In genomic region chr2:162344617-162344950, GRCh38 we compare ENCODE assay signal across 8 cellular contexts. TPM values are rescaled to one million over a fixed set of nuclear protein-coding genes. Genes with fewer than 3 reads are reported as not detected.
DNase-seq lines count a peak whose midpoint lies in the region; ATAC-seq and TF ChIP-seq lines count a peak whose summit lies in the region.

No MANE protein-coding gene starts in this region.

- H3K4me1 ChIP-seq in sigmoid colon, result peaks cover 0 to 11% (median 5%) of the 10 kb centered on the region in 4 donors

- H3K36me3 ChIP-seq in SU-DHL-6 (ENCODE audit: low read length) (no peaks in the 10 kb centered on the region), sigmoid colon (no peaks in the 10 kb centered on the region)

- no peak for ATAC-seq in GM21737 (IDR thresholded peaks at IDR 0.05; ENCODE audit: unreplicated experiment)

- WGBS in sigmoid colon, 2 donors, result 0 to 6% methylated on average over 8 of the region's 8 CpGs

- no peak for TF ChIP-seq POLR2A in sigmoid colon (IDR thresholded peaks at IDR 0.05)

- intact Hi-C loops in sigmoid colon (cut with DNase I), result no loop called here

- no peaks in the 10 kb centered on the region for H4K20me1 ChIP-seq in SU-DHL-6 (ENCODE audit: low read depth, low read length)

- TF ChIP-seq CTCF in SU-DHL-6 (IDR thresholded peaks at IDR 0.05; ENCODE audit: insufficient read depth, low read length, poor library complexity, severe bottlenecking), result no peak
- no peak for TF ChIP-seq CTCF in fibroblast of pulmonary artery (IDR thresholded peaks at IDR 0.05; ENCODE audit: low read length, missing control alignments)
- TF ChIP-seq CTCF in sigmoid colon (IDR thresholded peaks at IDR 0.05), result no peak

- H3K4me3 ChIP-seq in SU-DHL-6 (ENCODE audit: insufficient read depth, low read length, poor library complexity, severe bottlenecking) (peak overlapping the region; percentile 72), fibroblast of pulmonary artery (replicated peaks; ENCODE audit: low read depth, low read length) (peak overlapping the region; percentile 69), sigmoid colon (peak overlapping the region; percentile 76 to 91 (median 86))

- TF ChIP-seq EP300 in sigmoid colon (IDR thresholded peaks at IDR 0.05), result no peak

- peak overlapping the region; percentile 56 for H3K9ac ChIP-seq in SU-DHL-6 (ENCODE audit: low read length)

- H3K9me3 ChIP-seq in SU-DHL-6 (ENCODE audit: insufficient read depth, low read length) (no peaks in the 10 kb centered on the region), sigmoid colon (no peaks in the 10 kb centered on the region)

- no peaks in the 10 kb centered on the region for H3F3A ChIP-seq in SU-DHL-6 (ENCODE audit: insufficient read depth)

- no peaks in the 10 kb centered on the region for H3K79me2 ChIP-seq in SU-DHL-6 (ENCODE audit: insufficient read depth, low read length)

- H3K27ac ChIP-seq in SU-DHL-6 (ENCODE audit: low read depth, low read length) (no peak overlapping the region), sigmoid colon (peak overlapping the region; percentile 69 to 81 (median 74))

- DNase-seq in DMS79 treated with DMSO at 0.1 percent for 48 hours (lab: John Stamatoyannopoulos, UW) (peak; percentile 49), DMS79 (lab: John Stamatoyannopoulos, UW) (no peak), fibroblast of pulmonary artery (ENCODE audit: low read depth) (peak; percentile 3), sigmoid colon (no peak), H4 (ENCODE audit: low spot score) (no peak), occipital lobe (lab: John Stamatoyannopoulos, UW) (no peak)

- peak overlapping the region; percentile 88 for H2AFZ ChIP-seq in SU-DHL-6 (ENCODE audit: low read depth, low read length, severe bottlenecking)

- peak overlapping the region; percentile 75 for H3K4me2 ChIP-seq in SU-DHL-6 (ENCODE audit: low read depth, low read length, poor library complexity, severe bottlenecking)

- no peaks in the 10 kb centered on the region for H3K27me3 ChIP-seq in SU-DHL-6 (ENCODE audit: low read length)
- no peaks in the 10 kb centered on the region for H3K27me3 ChIP-seq in sigmoid colon

- H3K9me2 ChIP-seq in SU-DHL-6 (replicated peaks; ENCODE audit: insufficient read depth, low read length), result no peaks in the 10 kb centered on the region

RNA-seq across cellular contexts. Expression of gene GCA, which starts 0.7 kb away (rescaled TPM):
- total RNA-seq in sigmoid colon (10 to 100 TPM; 10.9 to 24.8 (median 11.2) TPM), occipital lobe (39.6 TPM)
- polyA plus RNA-seq in sigmoid colon, result 10 to 100 TPM; 24.1 to 27.6 (median 24.3) TPM
- total RNA-seq in H4 (2014; rRNA removed; shearing (Covaris generic)), result 11.3 and 16.8 TPM in 2 replicates

RNA-seq across cellular contexts. Expression of gene IFIH1, which starts 26.1 kb away (rescaled TPM):
- total RNA-seq in sigmoid colon (10 to 100 TPM in 3 of 4 donors, 1 to 10 TPM in 1; 8.8 to 14.6 (median 11.1) TPM), occipital lobe (4.8 TPM)
- 10 to 100 TPM in 2 of 3 donors, 1 to 10 TPM in 1; 9.0 to 16.0 (median 12.0) TPM for polyA plus RNA-seq in sigmoid colon
- 15.8 and 18.6 TPM in 2 replicates for total RNA-seq in H4 (2014; rRNA removed; shearing (Covaris generic))

Comparison
In these comparisons a context has a peak if more than half of its experiments do, and no peak if none do; other contexts are left out.
1. DNase-seq: peak in DMS79 treated with DMSO at 0.1 percent for 48 hours (single experiment) and fibroblast of pulmonary artery (single experiment); none in DMS79 (single experiment), sigmoid colon (single experiment), H4 (single experiment) and occipital lobe (single experiment).
2. Peak in every context shown above with its lines, with median percentiles within 50 percentile points of each other: H3K4me3 ChIP-seq.